In the genomic region with DNA sequence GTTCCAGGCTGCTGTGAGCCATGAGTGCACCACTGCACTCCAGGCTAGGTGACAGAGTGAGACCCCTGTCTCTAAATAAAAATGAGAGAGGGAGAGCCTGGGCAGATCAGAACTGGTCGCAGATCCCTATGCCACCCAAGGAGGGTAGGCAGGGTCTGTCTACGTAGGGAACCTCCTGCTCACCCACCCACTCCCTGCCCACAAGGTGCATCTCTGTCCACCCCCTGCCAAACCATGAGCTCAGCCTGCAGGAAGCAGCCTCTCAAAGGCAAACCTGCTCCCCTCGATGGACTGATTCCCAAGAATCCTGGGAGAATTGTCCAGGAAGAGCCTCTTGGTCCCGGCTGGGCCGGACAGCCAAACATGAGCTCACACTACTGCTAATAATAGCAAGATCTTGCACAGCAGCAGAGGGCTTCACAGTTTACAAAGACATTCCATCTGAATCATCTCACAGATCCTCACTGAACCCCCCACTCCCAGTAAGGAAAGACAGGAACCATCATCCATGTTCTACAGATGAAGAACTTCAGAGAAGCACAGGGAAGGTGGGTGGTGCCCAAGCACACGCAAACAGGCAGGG, we compare ENCODE assay signal across 11 cellular contexts. TPM values are rescaled to one million over a fixed set of nuclear protein-coding genes. Genes with fewer than 3 reads are reported as not detected.
A peak's percentile ranks its signal among the peaks of the same experiment; 100 is the strongest.
DNase-seq lines count a peak whose midpoint lies in the region; ATAC-seq and TF ChIP-seq lines count a peak whose summit lies in the region.
"Had no signal": no experiment of that assay in that cellular context is flagged by ENCODE, and none has a peak within 500 bp of the region (broad histone marks: within the 10 kb centered on the region; RNA-seq: fewer than 3 reads in every experiment).

No MANE protein-coding gene starts in this region.

- no peaks in the 10 kb centered on the region for H3K36me3 Mint-ChIP-seq in activated T-cell treated with anti-CD3 and anti-CD28 coated beads, Interleukin-2, amount 50 U/mL, for 72 hours (ENCODE audit: insufficient read depth in 2 of 2)

- H3K27ac ChIP-seq in brain microvascular endothelial cell, result peak overlapping the region; percentile 80
- peak overlapping the region; percentile 93 for H3K27ac ChIP-seq in substantia nigra (ENCODE audit: low read depth, low read length, poor library complexity, severe bottlenecking)

- no peak overlapping the region for H3K27ac Mint-ChIP-seq in activated T-cell treated with anti-CD3 and anti-CD28 coated beads, Interleukin-2, amount 50 U/mL, for 72 hours

- H3K4me3 ChIP-seq in brain microvascular endothelial cell (ENCODE audit: low read depth, low read length), result no peak overlapping the region

- in situ Hi-C loops in brain microvascular endothelial cell (cut with HindIII; ENCODE audit: low pct_ligation_motif_present, low sequenced_read_pairs), result no loop called here

- no peaks in the 10 kb centered on the region for H3K36me3 ChIP-seq in brain microvascular endothelial cell (replicated peaks)

- peaks cover 7% of the 10 kb centered on the region for H3K4me1 Mint-ChIP-seq in activated T-cell treated with anti-CD3 and anti-CD28 coated beads, Interleukin-2, amount 50 U/mL, for 72 hours (ENCODE audit: low read depth)

- H3K27me3 Mint-ChIP-seq in activated T-cell treated with anti-CD3 and anti-CD28 coated beads, Interleukin-2, amount 50 U/mL, for 72 hours (ENCODE audit: low read depth), result no peaks in the 10 kb centered on the region

- DNase-seq in HCEC 1CT, result peak; percentile 96
- peak; percentile 91 for DNase-seq in brain microvascular endothelial cell
- peak; percentile 90 for DNase-seq in kidney tubule cell (ENCODE audit: low spot score)
- peak in 10 of 49 donors; percentile 8 to 49 (median 18) for DNase-seq in substantia nigra (lab: John Stamatoyannopoulos, UW)
- DNase-seq in NCI-H524 treated with DMSO at 0.1 percent for 48 hours (lab: John Stamatoyannopoulos, UW), result no peak
- no peak for DNase-seq in activated T-cell treated with anti-CD3 and anti-CD28 coated beads, Interleukin-2, amount 50 U/mL, for 72 hours
- DNase-seq in SHP77 treated with DMSO at 0.1 percent for 48 hours (lab: John Stamatoyannopoulos, UW), result no peak
- DNase-seq: stimulated activated CD4-positive, alpha-beta T cell treated with anti-CD3 and anti-CD28 coated beads, Interleukin-1b, Interleukin-23, amount 100 ng/mL, for 48 hours had no signal

- no peaks in the 10 kb centered on the region for H3K27me3 ChIP-seq in brain microvascular endothelial cell (replicated peaks)

- ATAC-seq in activated T-cell treated with anti-CD3 and anti-CD28 coated beads, Interleukin-2, amount 50 U/mL, for 72 hours (replicated peaks in 1 of 2), result no peak
- ATAC-seq in HG03280 (IDR thresholded peaks at IDR 0.05; ENCODE audit: unreplicated experiment), result no peak

- TF ChIP-seq CTCF in brain microvascular endothelial cell (IDR thresholded peaks at IDR 0.05; ENCODE audit: low read depth, low read length, missing control alignments), result no peak

- H3K9me3 Mint-ChIP-seq in activated T-cell treated with anti-CD3 and anti-CD28 coated beads, Interleukin-2, amount 50 U/mL, for 72 hours, result peaks cover 0 to 3% of the 10 kb centered on the region in 2 donors

- H3K4me3 Mint-ChIP-seq in activated T-cell treated with anti-CD3 and anti-CD28 coated beads, Interleukin-2, amount 50 U/mL, for 72 hours, result no peak overlapping the region

RNA-seq across cellular contexts. Expression of a gene that starts 27.8 kb away (rescaled TPM):
- total RNA-seq in activated T-cell treated with anti-CD3 and anti-CD28 coated beads, Interleukin-2, amount 50 U/mL, for 72 hours, result not detected
- total RNA-seq: activated CD8-positive, alpha-beta memory T cell treated with anti-CD3 and anti-CD28 coated beads for 36 hours; glomerular endothelial cell had no signal

Comparison
In these comparisons a context has a peak if more than half of its experiments do, and no peak if none do; other contexts are left out.
1. DNase-seq: peak in HCEC 1CT (single experiment), brain microvascular endothelial cell (single experiment) and kidney tubule cell (single experiment); none in NCI-H524 treated with DMSO at 0.1 percent for 48 hours (single experiment), activated T-cell treated with anti-CD3 and anti-CD28 coated beads, Interleukin-2, amount 50 U/mL, for 72 hours (0 of 2) and SHP77 treated with DMSO at 0.1 percent for 48 hours (single experiment).